ENCODE assay signal across 22 cellular contexts in the genomic region with DNA sequence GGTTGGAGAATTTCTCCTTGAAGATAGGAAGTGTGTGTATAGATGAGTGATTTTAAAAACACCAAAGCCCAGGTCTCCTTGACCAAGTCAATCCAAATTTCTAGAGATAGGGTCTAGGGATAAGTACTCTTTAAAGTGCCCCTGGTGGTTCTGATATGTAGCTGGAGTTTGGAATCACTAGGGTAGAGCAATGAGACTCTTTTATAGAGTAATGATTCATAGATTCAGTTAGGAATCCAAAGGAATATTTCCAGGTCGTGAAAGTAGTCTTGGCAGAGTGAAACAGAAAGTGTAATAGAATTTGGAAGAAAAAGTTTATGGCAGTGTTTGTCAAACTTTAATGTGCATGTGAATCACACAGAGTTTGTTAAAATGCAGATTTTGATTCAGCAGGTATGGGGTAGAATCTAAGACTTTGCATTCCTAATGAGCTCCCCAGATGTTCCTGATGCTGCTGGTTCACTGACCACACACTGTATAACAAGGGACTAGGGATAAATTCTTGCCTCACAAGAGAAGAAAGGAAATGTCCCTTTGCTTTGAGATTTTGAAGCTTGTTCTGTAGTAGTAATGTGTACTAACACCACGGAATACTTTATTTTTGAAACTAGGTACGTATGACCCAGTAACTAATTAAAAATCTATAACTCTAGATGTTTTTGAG. TPM values are rescaled to one million over a fixed set of nuclear protein-coding genes. Genes with fewer than 3 reads are reported as not detected.
"Had no signal": no experiment of that assay in that cellular context is flagged by ENCODE, and none has a peak within 500 bp of the region (broad histone marks: within the 10 kb centered on the region; RNA-seq: fewer than 3 reads in every experiment).

No MANE protein-coding gene starts in this region.

- DNase-seq: activated CD4-positive, alpha-beta memory T cell treated with anti-CD3 and anti-CD28 coated beads for 36 hours; activated CD4-positive, alpha-beta T cell treated with anti-CD3 and anti-CD28 coated beads for 36 hours; activated effector memory CD4-positive, alpha-beta T cell treated with Interleukin-2 at 50 U/mL for 16 hours; activated naive CD4-positive, alpha-beta T cell treated with anti-CD3 and anti-CD28 coated beads, Interleukin-2, amount 50 U/mL, for 16 hours; activated T-cell treated with anti-CD3 and anti-CD28 coated beads, Interleukin-2, amount 50 U/mL, for 24 hours; adrenal gland; glutamatergic neuron; left ventricle myocardium superior; mesendoderm; occipital lobe; stimulated activated naive CD8-positive, alpha-beta T cell treated with anti-CD3 and anti-CD28 coated beads, Interleukin-15, amount 100 ng/mL, for 72 hours; T-helper 17 cell; WERI-Rb-1 had no signal

- H3K27me3 ChIP-seq: adrenal gland, right atrium auricular region had no signal

- H3K4me1 ChIP-seq: adrenal gland, right atrium auricular region had no signal

- H3K4me3 ChIP-seq: adrenal gland, right atrium auricular region, thoracic aorta had no signal

- H3K9me3 ChIP-seq: adrenal gland, right atrium auricular region, thoracic aorta had no signal

- FAIRE-seq: endometrium had no signal

- H3K27ac ChIP-seq: adrenal gland, right atrium auricular region, thoracic aorta, WERI-Rb-1 had no signal

- H3K36me3 ChIP-seq: adrenal gland, right atrium auricular region, thoracic aorta, WERI-Rb-1 had no signal

- ATAC-seq: activated CD4-positive, alpha-beta T cell treated with anti-CD3 and anti-CD28 coated beads for 36 hours; esophagus mucosa; left ventricle myocardium superior; natural killer cell treated with Interleukin-12 subunit alpha and Interleukin-12 subunit beta and Interleukin-15 and Interleukin-18, amount 100 ng/mL, for 72 hours; stimulated activated naive CD8-positive, alpha-beta T cell treated with anti-CD3 and anti-CD28 coated beads, Interleukin-15, amount 100 ng/mL, for 72 hours; T-helper 17 cell had no signal

RNA-seq across cellular contexts. Expression of a gene that starts 1.8 kb away (rescaled TPM):
- total RNA-seq: activated CD4-positive, alpha-beta memory T cell treated with anti-CD3 and anti-CD28 coated beads for 36 hours; activated CD4-positive, alpha-beta T cell treated with anti-CD3 and anti-CD28 coated beads for 36 hours; dermis microvascular lymphatic vessel endothelial cell; esophagus mucosa; fibroblast of villous mesenchyme; left ventricle myocardium superior; natural killer cell treated with Interleukin-12 subunit alpha and Interleukin-12 subunit beta and Interleukin-15 and Interleukin-18, amount 100 ng/mL, for 72 hours; posterior vena cava; right atrium auricular region; T-helper 17 cell; thoracic aorta; ureter had no signal
